Comparison of ENCODE assay signal across 25 cellular contexts in genomic region chr1:54345116-54345515, GRCh38.
"Had no signal": no experiment of that assay in that cellular context is flagged by ENCODE, and none has a peak within 500 bp of the region (broad histone marks: within the 10 kb centered on the region; RNA-seq: fewer than 3 reads in every experiment).

No MANE protein-coding gene starts in this region.

- H3K9me3 ChIP-seq: heart right ventricle, left lung, spleen, suprapubic skin, tibial artery had no signal

- H3K36me3 ChIP-seq: brain microvascular endothelial cell, heart right ventricle, left lung had no signal

- DNase-seq: activated CD4-positive, alpha-beta T cell treated with anti-CD3 and anti-CD28 coated beads for 4 hours; activated CD4-positive, alpha-beta T cell treated with anti-CD3 and anti-CD28 coated beads, Interleukin-2, amount 50 U/mL, for 4 hours; activated effector memory CD4-positive, alpha-beta T cell treated with anti-CD3 and anti-CD28 coated beads, Interleukin-2, amount 50 U/mL, for 16 hours; activated naive CD4-positive, alpha-beta T cell treated with anti-CD3 and anti-CD28 coated beads for 36 hours; amniotic stem cell; brain microvascular endothelial cell; caudate nucleus; foreskin keratinocyte; heart right ventricle; kidney glomerular epithelial cell; left lung; mesendoderm; occipital lobe; right cardiac atrium; spleen; stimulated activated naive CD4-positive, alpha-beta T cell; T-helper 17 cell; T1000; tibial artery had no signal

- H3K4me1 ChIP-seq: foreskin keratinocyte, left lung, parathyroid adenoma had no signal

- H3K27ac Mint-ChIP-seq: activated naive CD4-positive, alpha-beta T cell treated with anti-CD3 and anti-CD28 coated beads for 36 hours; activated T-helper 1 cell treated with anti-CD3 and anti-CD28 coated beads, Interleukin-12 subunit alpha, Interleukin-12 subunit beta, Interleukin-2, Interleukin-4 antibody, amounts not matched to agents 30 ng/mL and 10 ng/mL and 1 ng/mL, durations not matched to agents 14 hours and 24 hours and 36 hours had no signal

- H3K4me3 ChIP-seq: heart right ventricle, left lung, lung, spleen, suprapubic skin, tibial artery had no signal

- H3K27me3 Mint-ChIP-seq: T-helper 17 cell had no signal

- H3K27ac ChIP-seq: brain microvascular endothelial cell, foreskin keratinocyte, heart right ventricle, left lung, parathyroid adenoma, spleen, suprapubic skin, tibial artery had no signal

- H3K27me3 ChIP-seq: brain microvascular endothelial cell, foreskin keratinocyte, heart right ventricle, left lung, spleen, suprapubic skin, tibial artery had no signal

- ATAC-seq: esophagus mucosa, foreskin keratinocyte, heart right ventricle, left lung, right cardiac atrium, T-helper 17 cell had no signal

- H3K4me3 Mint-ChIP-seq: activated naive CD4-positive, alpha-beta T cell treated with anti-CD3 and anti-CD28 coated beads for 36 hours; activated T-helper 1 cell treated with anti-CD3 and anti-CD28 coated beads, Interleukin-12 subunit alpha, Interleukin-12 subunit beta, Interleukin-2, Interleukin-4 antibody, amounts not matched to agents 30 ng/mL and 10 ng/mL and 1 ng/mL, durations not matched to agents 14 hours and 24 hours and 36 hours; neural crest cell; T-helper 17 cell had no signal

- H3K9me3 Mint-ChIP-seq: activated naive CD4-positive, alpha-beta T cell treated with anti-CD3 and anti-CD28 coated beads for 36 hours; activated T-helper 1 cell treated with anti-CD3 and anti-CD28 coated beads, Interleukin-12 subunit alpha, Interleukin-12 subunit beta, Interleukin-2, Interleukin-4 antibody, amounts not matched to agents 30 ng/mL and 10 ng/mL and 1 ng/mL, durations not matched to agents 14 hours and 24 hours and 36 hours; neural crest cell had no signal

- H2AFZ ChIP-seq: parathyroid adenoma had no signal

- H3K9ac ChIP-seq: parathyroid adenoma had no signal
